1 cellular context compared by ENCODE assay signal in genomic region chr17:59027750-59028149, GRCh38.
TF ChIP-seq lines count a peak whose summit lies in the region.

No MANE protein-coding gene starts in this region.

TF ChIP-seq in GM12878, 131 proteins besides CTCF, POLR2A, EP300 and RAD21 (continued from another document):
- TF ChIP-seq USF1 (IDR thresholded peaks at IDR 0.05; ENCODE audit: borderline replicate concordance, extremely low read length, insufficient read depth, low read depth, low read length) (no peak), ATF7 (IDR thresholded peaks at IDR 0.05; ENCODE audit: low read depth) (no peak)
TF ChIP-seq in GM12878: peak in this region for 0.
